Comparison of ENCODE assay signal across 24 cellular contexts in the genomic region with DNA sequence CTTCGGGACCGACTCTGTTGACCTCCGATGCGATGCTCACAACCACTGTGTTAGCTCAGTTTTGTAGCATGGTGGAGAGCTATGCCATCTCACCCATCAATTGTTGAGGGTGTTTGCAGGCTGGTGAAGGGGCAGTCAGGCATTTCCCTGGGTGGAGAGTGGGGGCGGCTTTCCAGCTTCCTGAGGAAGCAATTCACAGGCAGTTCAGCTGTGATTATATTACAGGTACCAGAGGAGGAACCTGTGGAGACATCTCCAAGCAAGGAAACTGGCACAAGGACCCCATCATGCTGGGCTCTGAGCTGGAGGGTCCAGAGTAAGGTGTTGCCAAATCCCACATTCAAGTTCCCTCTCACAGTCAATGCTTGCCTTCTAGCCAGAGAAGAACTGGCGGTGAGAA.
"Had no signal": no experiment of that assay in that cellular context is flagged by ENCODE, and none has a peak within 500 bp of the region (broad histone marks: within the 10 kb centered on the region; RNA-seq: fewer than 3 reads in every experiment).

No MANE protein-coding gene starts in this region.

- H3K9me3 ChIP-seq: SJCRH30 had no signal

- H3K36me3 ChIP-seq: SJCRH30 had no signal

- H3K4me1 ChIP-seq: SJCRH30 had no signal

- ATAC-seq: K562, Panc1, PC-3, SK-N-SH treated with all-trans-retinoic acid at 6 μM for 48 hours had no signal

- DNase-seq: Kasumi-1; MM.1S; NCI-H1092 treated with DMSO at 0.1 percent for 48 hours; NCI-H1436; NCI-H187; NCI-H2029; NCI-H2081 treated with DMSO at 0.1 percent for 48 hours; NCI-H2171; NCI-H226; NCI-H446; NCI-H510A; NCI-H524 treated with DMSO at 0.1 percent for 48 hours; NCI-H69; NCI-H774; NK-92 treated with Interleukin-12 subunit alpha and Interleukin-12 subunit beta, amount 100 ng/mL, for 24 hours; PC-3; SHP77 treated with DMSO at 0.1 percent for 48 hours; SJCRH30 had no signal

- H3K27ac ChIP-seq: HL-60, KMS-11, RWPE1, SJCRH30 had no signal

- H3K27me3 ChIP-seq: SJCRH30 had no signal

- H3K4me3 ChIP-seq: K562, SJCRH30 had no signal
